Comparison of ENCODE assay signal across 9 cellular contexts in the genomic region with DNA sequence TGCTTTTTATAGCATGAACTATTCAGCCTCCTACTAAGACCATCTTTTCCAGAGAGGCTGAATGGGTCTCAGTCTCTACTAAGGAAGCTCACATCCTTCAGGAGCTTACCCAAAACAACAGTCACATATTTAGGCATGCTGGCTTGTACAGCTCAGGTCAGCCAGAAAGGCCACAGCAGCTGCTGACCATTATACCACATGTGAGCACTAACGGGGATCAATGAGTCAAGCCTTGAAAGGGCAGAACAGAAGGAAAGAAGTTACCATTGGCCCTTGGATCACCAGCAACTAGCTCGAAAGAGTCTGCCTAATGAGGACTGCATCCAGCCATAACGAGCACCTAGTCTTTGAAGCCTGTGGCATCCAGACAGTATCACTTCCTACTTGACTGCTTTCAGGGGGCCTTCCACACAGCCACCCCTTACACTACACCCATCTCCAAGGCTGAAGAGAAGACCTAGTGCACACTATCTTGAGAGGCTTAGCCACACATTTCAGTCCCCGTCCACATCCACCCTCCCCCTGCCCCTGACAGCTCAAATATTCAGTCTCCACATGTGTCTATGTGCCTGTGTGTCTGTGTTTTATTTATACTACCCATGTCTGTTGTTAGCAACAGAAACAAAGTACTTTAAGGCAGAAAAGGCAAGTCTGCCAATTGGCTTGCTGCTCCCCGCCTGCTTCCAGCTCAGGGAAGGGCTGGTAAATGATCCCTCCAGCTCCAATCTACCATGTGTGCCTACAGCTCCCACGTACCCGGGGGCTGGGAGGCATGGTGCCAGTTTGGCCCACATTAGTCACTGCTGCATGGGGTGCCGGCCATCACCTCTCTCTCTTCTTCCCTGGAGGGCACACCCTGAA.
DNase-seq lines count a peak whose midpoint lies in the region; ATAC-seq and TF ChIP-seq lines count a peak whose summit lies in the region.
"Had no signal": no experiment of that assay in that cellular context is flagged by ENCODE, and none has a peak within 500 bp of the region (broad histone marks: within the 10 kb centered on the region; RNA-seq: fewer than 3 reads in every experiment).

No MANE protein-coding gene starts in this region.

- H3K79me2 ChIP-seq in trophoblast cell (ENCODE audit: control insufficient read depth, insufficient read depth, low read length, poor library complexity) = no peaks in the 10 kb centered on the region
- no peaks in the 10 kb centered on the region for H3K79me2 ChIP-seq in PC-9 (ENCODE audit: low read depth)

- POLR2A ChIA-PET in PC-9 (lab: Charles Lee; ENCODE audit: unreplicated experiment) = interaction anchor here (0.6 kb wide), 2 partner anchors 10 to 1215 kb away, joined by 4 to 5 read pairs; no protein-coding TSS in a partner anchor

- CTCF ChIA-PET in PC-9 (lab: Charles Lee) = no interaction called here

- H3K36me3 ChIP-seq in upper lobe of left lung (peaks cover 0 to 3% (median 0%) of the 10 kb centered on the region in 4 donors), trophoblast cell (ENCODE audit: control insufficient read depth in 1 of 2, insufficient read depth in 2 of 2, low read length in 2 of 2) (no peaks in the 10 kb centered on the region), PC-9 (ENCODE audit: low read depth) (no peaks in the 10 kb centered on the region)

- H2BK12ac ChIP-seq in trophoblast cell (ENCODE audit: low read length) = no peak overlapping the region

- no peaks in the 10 kb centered on the region for H3K9me2 ChIP-seq in PC-9 (ENCODE audit: insufficient read depth)

- no peak overlapping the region for H3K4me3 ChIP-seq in choroid plexus epithelial cell (ENCODE audit: low read depth, low read length)
- H3K4me3 ChIP-seq in upper lobe of left lung = no peak overlapping the region
- H3K4me3 ChIP-seq in trophoblast cell (ENCODE audit: low read depth, low read length) = no peak overlapping the region
- H3K4me3 ChIP-seq in PC-9 = no peak overlapping the region
- H3K4me3 ChIP-seq: SK-N-MC had no signal

- H3K4me2 ChIP-seq in trophoblast cell (ENCODE audit: low read length) = no peak overlapping the region
- H3K4me2 ChIP-seq in PC-9 = no peak overlapping the region

- no peaks in the 10 kb centered on the region for H3K36me3 Mint-ChIP-seq in activated naive CD4-positive, alpha-beta T cell treated with anti-CD3 and anti-CD28 coated beads, Interleukin-2, amount 50 U/mL, for 72 hours

- no peak overlapping the region for H4K91ac ChIP-seq in trophoblast cell (ENCODE audit: low read depth, low read length)

- no peak overlapping the region for H3K4ac ChIP-seq in trophoblast cell (ENCODE audit: low read depth, low read length)

- H3K9me3 ChIP-seq in upper lobe of left lung = no peaks in the 10 kb centered on the region
- no peaks in the 10 kb centered on the region for H3K9me3 ChIP-seq in trophoblast cell (ENCODE audit: insufficient read depth, low read depth, low read length)
- H3K9me3 ChIP-seq in PC-9 (ENCODE audit: insufficient read depth, low read depth) = no peaks in the 10 kb centered on the region

- H3K79me1 ChIP-seq in trophoblast cell (ENCODE audit: low read length) = no peaks in the 10 kb centered on the region

- TF ChIP-seq CTCF in choroid plexus epithelial cell (conservative IDR thresholded peaks at IDR 0.05; ENCODE audit: low read depth, low read length) (no peak), upper lobe of left lung (IDR thresholded peaks at IDR 0.05) (no peak), PC-9 (conservative IDR thresholded peaks at IDR 0.05) (no peak)

- H2AK5ac ChIP-seq in trophoblast cell (ENCODE audit: low read length) = no peak overlapping the region

- no peak overlapping the region for H3K27ac Mint-ChIP-seq in activated naive CD4-positive, alpha-beta T cell treated with anti-CD3 and anti-CD28 coated beads, Interleukin-2, amount 50 U/mL, for 72 hours

- no peak for TF ChIP-seq EP300 in upper lobe of left lung (IDR thresholded peaks at IDR 0.05)

- H4K8ac ChIP-seq in trophoblast cell (ENCODE audit: low read depth, low read length) = no peak overlapping the region

- peak; percentile 67 for ATAC-seq in HG03159 (IDR thresholded peaks at IDR 0.05; ENCODE audit: unreplicated experiment)
- peak; percentile 32 to 84 for ATAC-seq in upper lobe of left lung (ENCODE audit: low FRiP score in 2 of 2)
- ATAC-seq in activated naive CD4-positive, alpha-beta T cell treated with anti-CD3 and anti-CD28 coated beads, Interleukin-2, amount 50 U/mL, for 72 hours = no peak
- no peak for ATAC-seq in HG02642 (IDR thresholded peaks at IDR 0.05; ENCODE audit: poor library complexity, unreplicated experiment)

- no peak for TF ChIP-seq POLR2A in upper lobe of left lung (IDR thresholded peaks at IDR 0.05)

- intact Hi-C loops in PC-9 (cut with micrococcal nuclease; ENCODE audit: unreplicated experiment) = no loop called here

- no peak overlapping the region for H3K14ac ChIP-seq in trophoblast cell (ENCODE audit: low read length)

- H2BK120ac ChIP-seq in trophoblast cell (ENCODE audit: insufficient read depth, low read length, poor library complexity) = no peak overlapping the region

- H3K4me1 ChIP-seq in upper lobe of left lung (peaks cover 15 to 38% (median 27%) of the 10 kb centered on the region in 4 donors), trophoblast cell (ENCODE audit: control insufficient read depth in 1 of 2, insufficient read depth in 2 of 2, low read length in 2 of 2) (peaks cover 6 to 13% of the 10 kb centered on the region in 2 experiments), PC-9 (replicated peaks; ENCODE audit: insufficient read depth) (no peaks in the 10 kb centered on the region)

- H3F3A ChIP-seq in PC-9 (ENCODE audit: insufficient read depth, low read depth) = no peaks in the 10 kb centered on the region

- H3K23ac ChIP-seq in trophoblast cell (ENCODE audit: low read length) = no peak overlapping the region

- H3K27ac ChIP-seq in upper lobe of left lung (peak overlapping the region; percentile 18 to 41 (median 27)), trophoblast cell (ENCODE audit: low read depth, low read length) (no peak overlapping the region), PC-9 (no peak overlapping the region)
- H3K27ac ChIP-seq: SK-N-MC had no signal

- BruUV-seq in PC-9 (replicated peaks; lab: Mats Ljungman, UMichigan) = no TSS peak

- 57 to 84% methylated on average over 7 to 8 of the region's 8 CpGs for WGBS in upper lobe of left lung, 2 donors
- WGBS in trophoblast cell (ENCODE audit: extremely low coverage, insufficient coverage, insufficient read length) = no CpG with 5 or more reads among the region's 8 CpGs

- no peak overlapping the region for H3K9ac ChIP-seq in trophoblast cell (ENCODE audit: low read length)

- H3K18ac ChIP-seq in trophoblast cell (ENCODE audit: low read length) = no peak overlapping the region

- H3K27me3 ChIP-seq in upper lobe of left lung (no peaks in the 10 kb centered on the region), trophoblast cell (ENCODE audit: insufficient read depth, low read length) (no peaks in the 10 kb centered on the region), PC-9 (ENCODE audit: insufficient read depth, low read depth) (no peaks in the 10 kb centered on the region)

- H4K12ac ChIP-seq in trophoblast cell (ENCODE audit: low read depth, low read length) = no peak overlapping the region

- H2AFZ ChIP-seq in trophoblast cell (ENCODE audit: insufficient read depth, low read length, poor library complexity) (no peak overlapping the region), PC-9 (no peak overlapping the region)

- no peak overlapping the region for H2BK5ac ChIP-seq in trophoblast cell (ENCODE audit: low read depth, low read length, poor library complexity)

- DNase-seq in choroid plexus epithelial cell (ENCODE audit: low read depth) = peak; percentile 50
- peak; percentile 28 for DNase-seq in middle frontal gyrus (ENCODE audit: extremely low spot score, low spot score)
- peak in 1 of 2 donors; percentile 24 for DNase-seq in upper lobe of left lung
- no peak for DNase-seq in activated naive CD4-positive, alpha-beta T cell treated with anti-CD3 and anti-CD28 coated beads, Interleukin-2, amount 50 U/mL, for 72 hours (ENCODE audit: low spot score in 2 of 2)
- DNase-seq in trophoblast cell = no peak
- no peak for DNase-seq in PC-9

- no peaks in the 10 kb centered on the region for H3K9me3 Mint-ChIP-seq in activated naive CD4-positive, alpha-beta T cell treated with anti-CD3 and anti-CD28 coated beads, Interleukin-2, amount 50 U/mL, for 72 hours

- H4K20me1 ChIP-seq in PC-9 (ENCODE audit: insufficient read depth) = no peaks in the 10 kb centered on the region

Comparison
In these comparisons a context has a peak if more than half of its experiments do, and no peak if none do; other contexts are left out.
1. ATAC-seq: peak in HG03159 (single experiment) and upper lobe of left lung (2 of 2); none in activated naive CD4-positive, alpha-beta T cell treated with anti-CD3 and anti-CD28 coated beads, Interleukin-2, amount 50 U/mL, for 72 hours (0 of 2) and HG02642 (single experiment).
2. DNase-seq: peak in choroid plexus epithelial cell (single experiment) and middle frontal gyrus (single experiment); none in activated naive CD4-positive, alpha-beta T cell treated with anti-CD3 and anti-CD28 coated beads, Interleukin-2, amount 50 U/mL, for 72 hours (0 of 2), trophoblast cell (0 of 2) and PC-9 (0 of 2).
3. H3K27ac ChIP-seq: peak in upper lobe of left lung (4 of 4); none in trophoblast cell (single experiment) and PC-9 (single experiment).